Comparison of ENCODE assay signal across 10 cellular contexts in the genomic region with DNA sequence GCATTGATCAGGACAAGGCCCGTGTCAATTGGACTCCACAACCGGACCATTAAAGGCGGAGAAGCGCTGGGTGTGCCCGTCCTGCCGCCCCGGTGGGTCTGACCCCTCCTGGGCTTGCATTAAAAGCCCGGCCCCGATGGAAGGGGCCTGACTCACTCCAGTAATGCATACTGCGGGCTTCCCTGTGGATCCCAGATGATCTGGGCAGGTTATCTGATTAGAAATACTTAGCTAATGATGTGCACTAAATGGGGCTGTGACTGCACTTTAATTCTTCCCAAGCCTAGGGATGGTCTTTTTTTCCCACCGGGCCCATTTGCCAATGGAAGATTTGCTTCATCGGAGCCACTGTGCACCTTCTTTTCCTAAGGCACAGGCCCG.
A peak's percentile ranks its signal among the peaks of the same experiment; 100 is the strongest.
DNase-seq lines count a peak whose midpoint lies in the region; ATAC-seq and TF ChIP-seq lines count a peak whose summit lies in the region.
"Had no signal": no experiment of that assay in that cellular context is flagged by ENCODE, and none has a peak within 500 bp of the region (broad histone marks: within the 10 kb centered on the region; RNA-seq: fewer than 3 reads in every experiment).

No MANE protein-coding gene starts in this region.

- H2AFZ ChIP-seq in GM23248 = no peak overlapping the region

- H3K36me3 Mint-ChIP-seq in CD4-positive, alpha-beta T cell (ENCODE audit: low read depth) = no peaks in the 10 kb centered on the region

- H3K9ac ChIP-seq in GM23248 = no peak overlapping the region
- H3K9ac ChIP-seq: BLaER1 had no signal

- no peak for ATAC-seq in CD4-positive, alpha-beta T cell (ENCODE audit: poor library complexity)
- ATAC-seq: HCT116 had no signal

- peaks cover 27% of the 10 kb centered on the region for H3K27me3 Mint-ChIP-seq in CD4-positive, alpha-beta T cell

- no peaks in the 10 kb centered on the region for H3K36me3 ChIP-seq in WERI-Rb-1
- no peaks in the 10 kb centered on the region for H3K36me3 ChIP-seq in GM23248 (ENCODE audit: low read depth)
- H3K36me3 ChIP-seq: BLaER1 had no signal

- H3K4me3 Mint-ChIP-seq in CD4-positive, alpha-beta T cell = no peak overlapping the region

- 41 to 45% methylated on average over 13 of the region's 13 CpGs for WGBS in GM23248 (ENCODE audit: low coverage in 1 of 2, low lambda C conversion rate in 2 of 2, missing lambda C conversion rate in 2 of 2), 2 experiments

- no peaks in the 10 kb centered on the region for H4K20me1 ChIP-seq in GM23248 (ENCODE audit: insufficient read depth)
- H4K20me1 ChIP-seq: BLaER1 had no signal

- DNase-seq in D341Med (ENCODE audit: low spot score) = peak; percentile 66
- peak; percentile 91 for DNase-seq in NCI-H82 treated with DMSO at 0.1 percent for 48 hours (lab: John Stamatoyannopoulos, UW; ENCODE audit: unreplicated experiment)
- DNase-seq in WERI-Rb-1 = peak; percentile 63
- DNase-seq in CD4-positive, alpha-beta T cell = no peak
- DNase-seq in EL = no peak
- no peak for DNase-seq in GM23248
- DNase-seq: DND-41, GF-D8 had no signal

- H3K4me2 ChIP-seq in GM23248 (ENCODE audit: unreplicated experiment) = no peak overlapping the region
- H3K4me2 ChIP-seq: BLaER1 had no signal

- no peak for TF ChIP-seq CTCF in WERI-Rb-1 (IDR thresholded peaks at IDR 0.05; ENCODE audit: low read depth, low read length)
- no peak for TF ChIP-seq CTCF in CD4-positive, alpha-beta T cell (IDR thresholded peaks at IDR 0.05)

- H3K9me3 ChIP-seq in WERI-Rb-1 (ENCODE audit: severe bottlenecking) (no peaks in the 10 kb centered on the region), GM23248 (ENCODE audit: low read depth) (no peaks in the 10 kb centered on the region)
- no peaks in the 10 kb centered on the region for H3K9me3 ChIP-seq in CD4-positive, alpha-beta T cell (ENCODE audit: control insufficient read depth, low read length)
- H3K9me3 ChIP-seq: BLaER1 had no signal

- H3K27me3 ChIP-seq in WERI-Rb-1 (ENCODE audit: insufficient read depth, low read depth, severe bottlenecking) (no peaks in the 10 kb centered on the region), GM23248 (replicated peaks; ENCODE audit: insufficient read depth) (no peaks in the 10 kb centered on the region)
- H3K27me3 ChIP-seq in CD4-positive, alpha-beta T cell (ENCODE audit: control insufficient read depth, insufficient read depth, low read length) = peaks cover 11% of the 10 kb centered on the region
- H3K27me3 ChIP-seq: BLaER1 had no signal

- in situ Hi-C loops in GM23248 (cut with MboI) = no loop called here

- H3K9me2 ChIP-seq in GM23248 (ENCODE audit: insufficient read depth) = no peaks in the 10 kb centered on the region

- CTCF ChIA-PET in CD4-positive, alpha-beta T cell (lab: Charles Lee) = no interaction called here

- H3K9me3 Mint-ChIP-seq in CD4-positive, alpha-beta T cell = no peaks in the 10 kb centered on the region

- peaks cover 7% of the 10 kb centered on the region for H3K4me1 Mint-ChIP-seq in CD4-positive, alpha-beta T cell (ENCODE audit: low read depth)

- H3K27ac ChIP-seq in WERI-Rb-1 (peak overlapping the region; percentile 49), GM23248 (no peak overlapping the region)
- no peak overlapping the region for H3K27ac ChIP-seq in CD4-positive, alpha-beta T cell (ENCODE audit: low read depth, low read length)
- H3K27ac ChIP-seq: BLaER1 had no signal

- no peaks in the 10 kb centered on the region for H3K79me2 ChIP-seq in GM23248 (ENCODE audit: insufficient read depth)

- H3K4me1 ChIP-seq in GM23248 (ENCODE audit: insufficient read depth) = peaks cover 17% of the 10 kb centered on the region
- H3K4me1 ChIP-seq: BLaER1 had no signal

- H3F3A ChIP-seq in GM23248 (ENCODE audit: insufficient read depth) = 0 out of 2 replicates have a peak, but pooled peaks cover 11% of the 10 kb centered on the region

- intact Hi-C loops in CD4-positive, alpha-beta T cell (cut with DNase I, micrococcal nuclease) = no loop called here

- peak overlapping the region; percentile 13 for H3K4me3 ChIP-seq in WERI-Rb-1 (ENCODE audit: low read depth, low read length)
- no peak overlapping the region for H3K4me3 ChIP-seq in GM23248
- H3K4me3 ChIP-seq: BLaER1 had no signal

- POLR2A ChIA-PET in CD4-positive, alpha-beta T cell (lab: Charles Lee) = no interaction called here

- no peak overlapping the region for H3K27ac Mint-ChIP-seq in CD4-positive, alpha-beta T cell

Comparison
In these comparisons a context has a peak if more than half of its experiments do, and no peak if none do; other contexts are left out.
1. DNase-seq: peak in D341Med (single experiment), NCI-H82 treated with DMSO at 0.1 percent for 48 hours (single experiment) and WERI-Rb-1 (single experiment); none in CD4-positive, alpha-beta T cell (0 of 10), EL (single experiment) and GM23248 (single experiment).